1 cellular context compared by ENCODE assay signal in the genomic region with DNA sequence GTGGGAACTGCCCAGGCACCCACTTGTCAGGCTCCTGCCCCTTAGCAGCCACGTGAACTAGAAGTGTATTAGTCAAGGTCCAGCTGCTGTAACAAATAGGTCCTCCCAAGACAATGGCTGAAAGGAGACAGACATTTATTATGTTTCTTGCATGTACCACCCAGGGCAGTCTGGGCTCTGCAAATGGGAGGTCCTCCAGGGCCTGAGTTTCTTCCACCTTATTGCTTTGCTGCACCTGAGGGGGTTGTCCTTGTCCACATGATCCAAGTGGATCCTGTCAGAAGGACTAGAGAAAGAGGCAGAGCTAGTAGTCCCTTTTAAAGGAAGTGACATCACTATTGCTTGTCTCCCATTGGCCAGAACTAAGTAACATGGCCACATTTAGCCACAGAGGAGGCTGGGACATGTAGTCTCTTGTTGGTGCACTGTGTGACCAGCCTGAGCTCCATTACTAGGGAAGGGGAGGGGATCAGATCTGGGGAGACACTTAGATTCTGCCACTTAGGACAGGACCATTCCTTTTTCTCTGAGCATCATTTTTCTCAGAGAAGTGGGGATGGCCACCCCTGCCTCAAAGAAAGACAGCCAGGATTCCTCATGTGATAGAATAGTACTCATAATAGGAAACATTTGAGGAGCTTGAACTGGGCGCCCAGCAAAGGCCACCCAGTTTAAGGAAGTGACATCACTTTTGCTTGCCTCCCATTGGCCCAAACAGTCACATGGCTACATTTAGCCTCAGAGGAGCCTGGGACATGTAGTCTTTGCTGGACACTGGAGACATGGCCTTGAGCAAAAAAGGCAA.
A peak's percentile ranks its signal among the peaks of the same experiment; 100 is the strongest.
TF ChIP-seq lines count a peak whose summit lies in the region.

No MANE protein-coding gene starts in this region.

TF ChIP-seq in endothelial cell of umbilical vein, 7 proteins besides CTCF, POLR2A, EP300 and RAD21:
- TF ChIP-seq, protein P1, sequence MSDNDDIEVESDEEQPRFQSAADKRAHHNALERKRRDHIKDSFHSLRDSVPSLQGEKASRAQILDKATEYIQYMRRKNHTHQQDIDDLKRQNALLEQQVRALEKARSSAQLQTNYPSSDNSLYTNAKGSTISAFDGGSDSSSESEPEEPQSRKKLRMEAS (IDR thresholded peaks at IDR 0.05; ENCODE audit: insufficient read depth, insufficient read length): peak; percentile 44
- no peak for TF ChIP-seq MYC (IDR thresholded peaks at IDR 0.05; ENCODE audit: low read depth, low read length)
